In the genomic region with DNA sequence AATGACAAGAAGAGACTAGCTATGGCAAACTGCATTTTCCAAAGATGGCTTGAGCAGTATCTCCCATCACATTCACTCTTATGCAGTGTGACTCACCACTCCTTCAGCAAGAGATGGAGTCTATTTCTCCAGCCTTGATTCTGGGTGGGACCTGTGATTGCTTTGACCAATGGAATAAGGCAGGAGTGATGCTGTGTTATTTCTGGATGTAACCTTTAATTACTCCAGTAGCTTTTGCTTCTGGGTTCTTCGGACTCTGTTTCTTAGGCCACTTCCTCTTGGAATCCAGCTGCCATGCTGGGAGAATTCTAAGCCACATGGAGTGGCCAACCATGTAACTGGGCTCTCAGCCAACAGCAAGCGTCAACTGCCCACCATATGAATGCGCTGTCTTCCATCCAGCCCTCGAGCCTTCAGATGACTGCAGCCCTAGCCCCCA, we compare ENCODE assay signal across 2 cellular contexts.
TF ChIP-seq lines count a peak whose summit lies in the region.

No MANE protein-coding gene starts in this region.

TF ChIP-seq in IMR-90, 13 proteins besides CTCF, POLR2A, EP300 and RAD21:
- no peak for TF ChIP-seq RCOR1 (IDR thresholded peaks at IDR 0.05; ENCODE audit: insufficient replicate concordance, low read length)
- TF ChIP-seq FOS (IDR thresholded peaks at IDR 0.05; ENCODE audit: low read depth, low read length), result peak; percentile 53
- TF ChIP-seq MAFK (IDR thresholded peaks at IDR 0.05; ENCODE audit: low read depth, low read length), result no peak
- no peak for TF ChIP-seq CEBPB (IDR thresholded peaks at IDR 0.05; ENCODE audit: low read depth, low read length)
- TF ChIP-seq MAZ (IDR thresholded peaks at IDR 0.05; ENCODE audit: borderline replicate concordance, low read depth, low read length), result no peak
- no peak for TF ChIP-seq NFE2L2 (IDR thresholded peaks at IDR 0.05; ENCODE audit: low read depth, low read length)
- TF ChIP-seq, protein P1, sequence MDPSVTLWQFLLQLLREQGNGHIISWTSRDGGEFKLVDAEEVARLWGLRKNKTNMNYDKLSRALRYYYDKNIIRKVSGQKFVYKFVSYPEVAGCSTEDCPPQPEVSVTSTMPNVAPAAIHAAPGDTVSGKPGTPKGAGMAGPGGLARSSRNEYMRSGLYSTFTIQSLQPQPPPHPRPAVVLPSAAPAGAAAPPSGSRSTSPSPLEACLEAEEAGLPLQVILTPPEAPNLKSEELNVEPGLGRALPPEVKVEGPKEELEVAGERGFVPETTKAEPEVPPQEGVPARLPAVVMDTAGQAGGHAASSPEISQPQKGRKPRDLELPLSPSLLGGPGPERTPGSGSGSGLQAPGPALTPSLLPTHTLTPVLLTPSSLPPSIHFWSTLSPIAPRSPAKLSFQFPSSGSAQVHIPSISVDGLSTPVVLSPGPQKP (IDR thresholded peaks at IDR 0.05; ENCODE audit: borderline replicate concordance, low read depth, low read length), result no peak
- TF ChIP-seq CHD1 (IDR thresholded peaks at IDR 0.05; ENCODE audit: low read depth, low read length), result no peak

TF ChIP-seq in K562, 482 proteins besides CTCF, POLR2A, EP300 and RAD21 (continues in another document):
- TF ChIP-seq CBX3 (IDR thresholded peaks at IDR 0.05; ENCODE audit: borderline replicate concordance in 1 of 2, low read length in 2 of 2) (no peak; a peak in 1 of 3 replicates), SLC30A9 (CRISPR knock-in tag; IDR thresholded peaks at IDR 0.05) (no peak), GABPB2 (CRISPR knock-in tag; conservative IDR thresholded peaks at IDR 0.05) (no peak), POLR2AphosphoS5 (IDR thresholded peaks at IDR 0.05; ENCODE audit: control insufficient read depth, insufficient read depth, low read depth, low read length) (no peak), SMARCA4 (IDR thresholded peaks at IDR 0.05) (peak; percentile 46; the same call in 1 of the 2 replicates), NFIC (IDR thresholded peaks at IDR 0.05) (peak; percentile 79), RCOR1 (IDR thresholded peaks at IDR 0.05; ENCODE audit: borderline replicate concordance in 1 of 2, low read depth in 2 of 2, low read length in 2 of 2) (peak; percentile 35 to 89; a peak in 3 of 4 replicates), SPI1 (IDR thresholded peaks at IDR 0.05; ENCODE audit: borderline replicate concordance, low read depth, low read length) (peak; percentile 38; the same call in 1 of the 2 replicates), ZNF408 (CRISPR knock-in tag; IDR thresholded peaks at IDR 0.05; ENCODE audit: low read depth) (no peak), ARID1B (IDR thresholded peaks at IDR 0.05) (peak; percentile 40), MAFK (IDR thresholded peaks at IDR 0.05; ENCODE audit: low read length) (no peak), TCF7 (IDR thresholded peaks at IDR 0.05; ENCODE audit: borderline replicate concordance) (no peak), NR2C2 (CRISPR knock-in tag; IDR thresholded peaks at IDR 0.05) (no peak), NR2C2 (tag; IDR thresholded peaks at IDR 0.05) (peak; percentile 27; the same call in 1 of the 2 replicates), ZFP36 (IDR thresholded peaks at IDR 0.05; ENCODE audit: low read depth, low read length, partially characterized antibody) (no peak), NFATC3 (IDR thresholded peaks at IDR 0.05) (no peak), ZFP30 (CRISPR knock-in tag; IDR thresholded peaks at IDR 0.05; ENCODE audit: borderline replicate concordance) (no peak), MEIS2 (IDR thresholded peaks at IDR 0.05; ENCODE audit: partially characterized antibody) (peak; percentile 65), HDAC2 (IDR thresholded peaks at IDR 0.05) (0 out of 2 replicates have a peak, but pooled peaks have one; percentile 32), ZNF75A (CRISPR knock-in tag; IDR thresholded peaks at IDR 0.05) (no peak), HMG20B (CRISPR knock-in tag; IDR thresholded peaks at IDR 0.05) (no peak), DPF2 (IDR thresholded peaks at IDR 0.05) (peak; percentile 42; the same call in 1 of the 2 replicates), KDM1A (IDR thresholded peaks at IDR 0.05) (peak; percentile 78), MBD2 (IDR thresholded peaks at IDR 0.05; ENCODE audit: borderline replicate concordance, low read depth) (no peak), CTBP1 (IDR thresholded peaks at IDR 0.05; ENCODE audit: borderline replicate concordance) (peak; percentile 60; the same call in 1 of the 2 replicates), SMARCE1 (IDR thresholded peaks at IDR 0.05) (peak; percentile 41; the same call in 1 of the 2 replicates), BHLHE40 (IDR thresholded peaks at IDR 0.05; ENCODE audit: low read length) (0 out of 2 replicates have a peak, but pooled peaks have one; percentile 8), EHMT2 (IDR thresholded peaks at IDR 0.05) (0 out of 2 replicates have a peak, but pooled peaks have one; percentile 31), NFYB (IDR thresholded peaks at IDR 0.05; ENCODE audit: extremely low read depth, insufficient read length) (peak; percentile 42), FOSL1 (tag; conservative IDR thresholded peaks at IDR 0.05) (peak; percentile 87), TCF3 (CRISPR knock-in tag; IDR thresholded peaks at IDR 0.05) (peak; percentile 38), ZNF584 (CRISPR knock-in tag; IDR thresholded peaks at IDR 0.05; ENCODE audit: low read depth) (0 out of 2 replicates have a peak, but pooled peaks have one; percentile 31), ZNF224 (CRISPR knock-in tag; IDR thresholded peaks at IDR 0.05) (no peak), SREBF2 (CRISPR knock-in tag; IDR thresholded peaks at IDR 0.05) (no peak), NFE2 (IDR thresholded peaks at IDR 0.05; ENCODE audit: low read depth) (peak; percentile 13; the same call in 1 of the 2 replicates), CREB1 (IDR thresholded peaks at IDR 0.05) (no peak), CREB1 (CRISPR knock-in tag; IDR thresholded peaks at IDR 0.05) (no peak), RFX5 (IDR thresholded peaks at IDR 0.05; ENCODE audit: low read depth, low read length) (no peak), CAMTA2 (CRISPR knock-in tag; conservative IDR thresholded peaks at IDR 0.05) (no peak), GATA2 (CRISPR knock-in tag; IDR thresholded peaks at IDR 0.05) (peak; percentile 62), ZNF311 (CRISPR knock-in tag; IDR thresholded peaks at IDR 0.05) (no peak), CREM (IDR thresholded peaks at IDR 0.05; ENCODE audit: low read depth) (no peak; the same call in 1 of the 2 replicates), JUN (IDR thresholded peaks at IDR 0.05; ENCODE audit: borderline replicate concordance, low read depth, low read length) (peak; percentile 68), JUN (CRISPR knock-in tag; IDR thresholded peaks at IDR 0.05; ENCODE audit: borderline replicate concordance) (no peak), JUND (IDR thresholded peaks at IDR 0.05; ENCODE audit: borderline replicate concordance, low read depth, low read length) (peak; percentile 92), JUND (tag; IDR thresholded peaks at IDR 0.05; ENCODE audit: borderline replicate concordance, low read depth, low read length) (peak; percentile 84; the same call in 2 of the 3 replicates), CBFA2T3 (IDR thresholded peaks at IDR 0.05) (peak; percentile 33; the same call in 1 of the 2 replicates)
- TF ChIP-seq, protein P2, sequence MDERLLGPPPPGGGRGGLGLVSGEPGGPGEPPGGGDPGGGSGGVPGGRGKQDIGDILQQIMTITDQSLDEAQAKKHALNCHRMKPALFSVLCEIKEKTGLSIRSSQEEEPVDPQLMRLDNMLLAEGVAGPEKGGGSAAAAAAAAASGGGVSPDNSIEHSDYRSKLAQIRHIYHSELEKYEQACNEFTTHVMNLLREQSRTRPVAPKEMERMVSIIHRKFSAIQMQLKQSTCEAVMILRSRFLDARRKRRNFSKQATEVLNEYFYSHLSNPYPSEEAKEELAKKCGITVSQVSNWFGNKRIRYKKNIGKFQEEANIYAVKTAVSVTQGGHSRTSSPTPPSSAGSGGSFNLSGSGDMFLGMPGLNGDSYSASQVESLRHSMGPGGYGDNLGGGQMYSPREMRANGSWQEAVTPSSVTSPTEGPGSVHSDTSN (CRISPR knock-in tag; IDR thresholded peaks at IDR 0.05; ENCODE audit: low read depth), result no peak
- TF ChIP-seq, protein P2 (tag; conservative IDR thresholded peaks at IDR 0.05; ENCODE audit: low read depth), result no peak
- TF ChIP-seq, protein P3, sequence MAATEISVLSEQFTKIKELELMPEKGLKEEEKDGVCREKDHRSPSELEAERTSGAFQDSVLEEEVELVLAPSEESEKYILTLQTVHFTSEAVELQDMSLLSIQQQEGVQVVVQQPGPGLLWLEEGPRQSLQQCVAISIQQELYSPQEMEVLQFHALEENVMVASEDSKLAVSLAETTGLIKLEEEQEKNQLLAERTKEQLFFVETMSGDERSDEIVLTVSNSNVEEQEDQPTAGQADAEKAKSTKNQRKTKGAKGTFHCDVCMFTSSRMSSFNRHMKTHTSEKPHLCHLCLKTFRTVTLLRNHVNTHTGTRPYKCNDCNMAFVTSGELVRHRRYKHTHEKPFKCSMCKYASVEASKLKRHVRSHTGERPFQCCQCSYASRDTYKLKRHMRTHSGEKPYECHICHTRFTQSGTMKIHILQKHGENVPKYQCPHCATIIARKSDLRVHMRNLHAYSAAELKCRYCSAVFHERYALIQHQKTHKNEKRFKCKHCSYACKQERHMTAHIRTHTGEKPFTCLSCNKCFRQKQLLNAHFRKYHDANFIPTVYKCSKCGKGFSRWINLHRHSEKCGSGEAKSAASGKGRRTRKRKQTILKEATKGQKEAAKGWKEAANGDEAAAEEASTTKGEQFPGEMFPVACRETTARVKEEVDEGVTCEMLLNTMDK (IDR thresholded peaks at IDR 0.05; ENCODE audit: borderline replicate concordance, insufficient read depth, low read depth, low read length, poor library complexity, severe bottlenecking), result no peak
- TF ChIP-seq, protein P4, sequence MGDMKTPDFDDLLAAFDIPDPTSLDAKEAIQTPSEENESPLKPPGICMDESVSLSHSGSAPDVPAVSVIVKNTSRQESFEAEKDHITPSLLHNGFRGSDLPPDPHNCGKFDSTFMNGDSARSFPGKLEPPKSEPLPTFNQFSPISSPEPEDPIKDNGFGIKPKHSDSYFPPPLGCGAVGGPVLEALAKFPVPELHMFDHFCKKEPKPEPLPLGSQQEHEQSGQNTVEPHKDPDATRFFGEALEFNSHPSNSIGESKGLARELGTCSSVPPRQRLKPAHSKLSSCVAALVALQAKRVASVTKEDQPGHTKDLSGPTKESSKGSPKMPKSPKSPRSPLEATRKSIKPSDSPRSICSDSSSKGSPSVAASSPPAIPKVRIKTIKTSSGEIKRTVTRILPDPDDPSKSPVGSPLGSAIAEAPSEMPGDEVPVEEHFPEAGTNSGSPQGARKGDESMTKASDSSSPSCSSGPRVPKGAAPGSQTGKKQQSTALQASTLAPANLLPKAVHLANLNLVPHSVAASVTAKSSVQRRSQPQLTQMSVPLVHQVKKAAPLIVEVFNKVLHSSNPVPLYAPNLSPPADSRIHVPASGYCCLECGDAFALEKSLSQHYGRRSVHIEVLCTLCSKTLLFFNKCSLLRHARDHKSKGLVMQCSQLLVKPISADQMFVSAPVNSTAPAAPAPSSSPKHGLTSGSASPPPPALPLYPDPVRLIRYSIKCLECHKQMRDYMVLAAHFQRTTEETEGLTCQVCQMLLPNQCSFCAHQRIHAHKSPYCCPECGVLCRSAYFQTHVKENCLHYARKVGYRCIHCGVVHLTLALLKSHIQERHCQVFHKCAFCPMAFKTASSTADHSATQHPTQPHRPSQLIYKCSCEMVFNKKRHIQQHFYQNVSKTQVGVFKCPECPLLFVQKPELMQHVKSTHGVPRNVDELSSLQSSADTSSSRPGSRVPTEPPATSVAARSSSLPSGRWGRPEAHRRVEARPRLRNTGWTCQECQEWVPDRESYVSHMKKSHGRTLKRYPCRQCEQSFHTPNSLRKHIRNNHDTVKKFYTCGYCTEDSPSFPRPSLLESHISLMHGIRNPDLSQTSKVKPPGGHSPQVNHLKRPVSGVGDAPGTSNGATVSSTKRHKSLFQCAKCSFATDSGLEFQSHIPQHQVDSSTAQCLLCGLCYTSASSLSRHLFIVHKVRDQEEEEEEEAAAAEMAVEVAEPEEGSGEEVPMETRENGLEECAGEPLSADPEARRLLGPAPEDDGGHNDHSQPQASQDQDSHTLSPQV (IDR thresholded peaks at IDR 0.05), result 0 out of 2 replicates have a peak, but pooled peaks have one; percentile 48
- TF ChIP-seq, protein P5, sequence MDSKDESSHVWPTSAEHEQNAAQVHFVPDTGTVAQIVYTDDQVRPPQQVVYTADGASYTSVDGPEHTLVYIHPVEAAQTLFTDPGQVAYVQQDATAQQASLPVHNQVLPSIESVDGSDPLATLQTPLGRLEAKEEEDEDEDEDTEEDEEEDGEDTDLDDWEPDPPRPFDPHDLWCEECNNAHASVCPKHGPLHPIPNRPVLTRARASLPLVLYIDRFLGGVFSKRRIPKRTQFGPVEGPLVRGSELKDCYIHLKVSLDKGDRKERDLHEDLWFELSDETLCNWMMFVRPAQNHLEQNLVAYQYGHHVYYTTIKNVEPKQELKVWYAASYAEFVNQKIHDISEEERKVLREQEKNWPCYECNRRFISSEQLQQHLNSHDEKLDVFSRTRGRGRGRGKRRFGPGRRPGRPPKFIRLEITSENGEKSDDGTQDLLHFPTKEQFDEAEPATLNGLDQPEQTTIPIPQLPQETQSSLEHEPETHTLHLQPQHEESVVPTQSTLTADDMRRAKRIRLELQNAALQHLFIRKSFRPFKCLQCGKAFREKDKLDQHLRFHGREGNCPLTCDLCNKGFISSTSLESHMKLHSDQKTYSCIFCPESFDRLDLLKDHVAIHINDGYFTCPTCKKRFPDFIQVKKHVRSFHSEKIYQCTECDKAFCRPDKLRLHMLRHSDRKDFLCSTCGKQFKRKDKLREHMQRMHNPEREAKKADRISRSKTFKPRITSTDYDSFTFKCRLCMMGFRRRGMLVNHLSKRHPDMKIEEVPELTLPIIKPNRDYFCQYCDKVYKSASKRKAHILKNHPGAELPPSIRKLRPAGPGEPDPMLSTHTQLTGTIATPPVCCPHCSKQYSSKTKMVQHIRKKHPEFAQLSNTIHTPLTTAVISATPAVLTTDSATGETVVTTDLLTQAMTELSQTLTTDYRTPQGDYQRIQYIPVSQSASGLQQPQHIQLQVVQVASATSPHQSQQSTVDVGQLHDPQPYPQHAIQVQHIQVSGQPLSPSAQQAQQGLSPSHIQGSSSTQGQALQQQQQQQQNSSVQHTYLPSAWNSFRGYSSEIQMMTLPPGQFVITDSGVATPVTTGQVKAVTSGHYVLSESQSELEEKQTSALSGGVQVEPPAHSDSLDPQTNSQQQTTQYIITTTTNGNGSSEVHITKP (IDR thresholded peaks at IDR 0.05; ENCODE audit: partially characterized antibody), result no peak
- TF ChIP-seq, protein P6, sequence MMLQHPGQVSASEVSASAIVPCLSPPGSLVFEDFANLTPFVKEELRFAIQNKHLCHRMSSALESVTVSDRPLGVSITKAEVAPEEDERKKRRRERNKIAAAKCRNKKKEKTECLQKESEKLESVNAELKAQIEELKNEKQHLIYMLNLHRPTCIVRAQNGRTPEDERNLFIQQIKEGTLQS (IDR thresholded peaks at IDR 0.05), result peak; percentile 82
- TF ChIP-seq, protein P6 (CRISPR knock-in tag; conservative IDR thresholded peaks at IDR 0.05), result no peak
